2 cellular contexts compared by ENCODE assay signal in the genomic region with DNA sequence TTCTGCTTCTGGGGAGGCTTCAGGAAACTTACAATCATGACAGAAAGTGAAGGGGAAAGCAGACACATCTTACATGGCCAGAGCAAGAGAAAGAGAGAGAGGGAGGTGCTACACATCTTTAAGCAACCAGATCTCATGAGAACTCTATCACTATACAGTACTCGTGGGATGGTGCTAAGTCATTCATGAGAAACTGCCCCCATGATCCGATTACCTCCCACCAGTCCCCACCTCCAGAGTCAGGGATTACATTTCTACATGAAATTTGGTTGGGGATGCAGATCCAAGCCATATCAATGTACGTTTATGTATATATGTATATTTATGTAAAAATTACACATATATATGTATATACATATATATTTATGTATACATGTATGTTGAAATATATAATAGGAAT.
TF ChIP-seq lines count a peak whose summit lies in the region.

No MANE protein-coding gene starts in this region.

TF ChIP-seq in A549, 52 proteins besides CTCF, POLR2A, EP300 and RAD21:
- no peak for TF ChIP-seq HOXA7 (CRISPR knock-in tag; IDR thresholded peaks at IDR 0.05)
- no peak for TF ChIP-seq SMC3 (IDR thresholded peaks at IDR 0.05)
- no peak for TF ChIP-seq JUNB (IDR thresholded peaks at IDR 0.05)
- no peak for TF ChIP-seq JUN (IDR thresholded peaks at IDR 0.05)
- no peak for TF ChIP-seq MAFK (IDR thresholded peaks at IDR 0.05; ENCODE audit: partially characterized antibody)
- no peak for TF ChIP-seq HDAC2 (IDR thresholded peaks at IDR 0.05)
- TF ChIP-seq CEBPB (IDR thresholded peaks at IDR 0.05): no peak
- TF ChIP-seq NFE2L2 (conservative IDR thresholded peaks at IDR 0.05; ENCODE audit: low read length): no peak
- no peak for TF ChIP-seq RFX5 (IDR thresholded peaks at IDR 0.05)
- no peak for TF ChIP-seq FOXS1 (CRISPR knock-in tag; IDR thresholded peaks at IDR 0.05)
- TF ChIP-seq PHF8 (IDR thresholded peaks at IDR 0.05; ENCODE audit: borderline replicate concordance, low read depth): no peak
- no peak for TF ChIP-seq KDM1A (IDR thresholded peaks at IDR 0.05; ENCODE audit: low read depth)
- TF ChIP-seq CHD2 (IDR thresholded peaks at IDR 0.05; ENCODE audit: low read length, partially characterized antibody): no peak
- TF ChIP-seq MYC (IDR thresholded peaks at IDR 0.05; ENCODE audit: borderline replicate concordance, low read length): no peak
- TF ChIP-seq RNF2 (IDR thresholded peaks at IDR 0.05; ENCODE audit: borderline replicate concordance, low read depth): no peak

TF ChIP-seq in IMR-90, 13 proteins besides CTCF, POLR2A, EP300 and RAD21:
- TF ChIP-seq, protein P1, sequence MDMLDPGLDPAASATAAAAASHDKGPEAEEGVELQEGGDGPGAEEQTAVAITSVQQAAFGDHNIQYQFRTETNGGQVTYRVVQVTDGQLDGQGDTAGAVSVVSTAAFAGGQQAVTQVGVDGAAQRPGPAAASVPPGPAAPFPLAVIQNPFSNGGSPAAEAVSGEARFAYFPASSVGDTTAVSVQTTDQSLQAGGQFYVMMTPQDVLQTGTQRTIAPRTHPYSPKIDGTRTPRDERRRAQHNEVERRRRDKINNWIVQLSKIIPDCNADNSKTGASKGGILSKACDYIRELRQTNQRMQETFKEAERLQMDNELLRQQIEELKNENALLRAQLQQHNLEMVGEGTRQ (IDR thresholded peaks at IDR 0.05; ENCODE audit: low read depth, low read length): no peak
- TF ChIP-seq RCOR1 (IDR thresholded peaks at IDR 0.05; ENCODE audit: insufficient replicate concordance, low read length) (no peak), CEBPB (IDR thresholded peaks at IDR 0.05; ENCODE audit: low read depth, low read length) (no peak), MAFK (IDR thresholded peaks at IDR 0.05; ENCODE audit: low read depth, low read length) (no peak)
- TF ChIP-seq, protein P2, sequence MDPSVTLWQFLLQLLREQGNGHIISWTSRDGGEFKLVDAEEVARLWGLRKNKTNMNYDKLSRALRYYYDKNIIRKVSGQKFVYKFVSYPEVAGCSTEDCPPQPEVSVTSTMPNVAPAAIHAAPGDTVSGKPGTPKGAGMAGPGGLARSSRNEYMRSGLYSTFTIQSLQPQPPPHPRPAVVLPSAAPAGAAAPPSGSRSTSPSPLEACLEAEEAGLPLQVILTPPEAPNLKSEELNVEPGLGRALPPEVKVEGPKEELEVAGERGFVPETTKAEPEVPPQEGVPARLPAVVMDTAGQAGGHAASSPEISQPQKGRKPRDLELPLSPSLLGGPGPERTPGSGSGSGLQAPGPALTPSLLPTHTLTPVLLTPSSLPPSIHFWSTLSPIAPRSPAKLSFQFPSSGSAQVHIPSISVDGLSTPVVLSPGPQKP (IDR thresholded peaks at IDR 0.05; ENCODE audit: borderline replicate concordance, low read depth, low read length): no peak
